ENCODE assay signal across 14 cellular contexts in genomic region chr6:166415833-166416347, GRCh38. TPM values are rescaled to one million over a fixed set of nuclear protein-coding genes. Genes with fewer than 3 reads are reported as not detected.
A peak's percentile ranks its signal among the peaks of the same experiment; 100 is the strongest.
DNase-seq lines count a peak whose midpoint lies in the region; ATAC-seq, FAIRE-seq and TF ChIP-seq lines count a peak whose summit lies in the region.
"Had no signal": no experiment of that assay in that cellular context is flagged by ENCODE, and none has a peak within 500 bp of the region (broad histone marks: within the 10 kb centered on the region; RNA-seq: fewer than 3 reads in every experiment).

No MANE protein-coding gene starts in this region.

- TF ChIP-seq EP300 in HepG2 (IDR thresholded peaks at IDR 0.05; ENCODE audit: low read depth in 2 of 2, low read length in 2 of 2) (no peak), HepG2 (CRISPR knock-in tag; IDR thresholded peaks at IDR 0.05; ENCODE audit: borderline replicate concordance) (no peak)

- no peak for TF ChIP-seq RAD21 in HepG2 (CRISPR knock-in tag; IDR thresholded peaks at IDR 0.05)

- 15% methylated on average over 5 of the region's 5 CpGs for WGBS in HepG2 (ENCODE audit: low lambda C conversion rate)
- WGBS in aorta, 2 donors: 73 to 94% methylated on average over 5 of the region's 5 CpGs
- 61 to 75% methylated on average over 5 of the region's 5 CpGs for WGBS in esophagus squamous epithelium, 2 donors

- no peak overlapping the region for H3K9ac ChIP-seq in HepG2 (ENCODE audit: insufficient read depth, low read depth, low read length)

- peak; percentile 24 for DNase-seq in cardiac septum (ENCODE audit: low spot score)
- DNase-seq in right atrium auricular region (ENCODE audit: low spot score): no peak
- no peak for DNase-seq in activated CD8-positive, alpha-beta T cell treated with anti-CD3 and anti-CD28 coated beads for 36 hours
- no peak for DNase-seq in HepG2 (ENCODE audit: low spot score)
- peak in 1 of 2 donors; percentile 1 for DNase-seq in aorta
- DNase-seq in NCI-H345 treated with DMSO at 0.1 percent for 48 hours (lab: John Stamatoyannopoulos, UW; ENCODE audit: unreplicated experiment): no peak
- DNase-seq in NCI-H187 treated with DMSO at 0.1 percent for 48 hours (lab: John Stamatoyannopoulos, UW): no peak
- DNase-seq in esophagus squamous epithelium (lab: John Stamatoyannopoulos, UW): no peak
- DNase-seq: activated gamma-delta T cell, foreskin melanocyte, naive B cell, NCI-H2029 treated with DMSO at 0.1 percent for 48 hours, NCI-H748 treated with DMSO at 0.1 percent for 48 hours, thyroid gland had no signal

- H3K27ac ChIP-seq in right atrium auricular region (no peak overlapping the region), HepG2 (ENCODE audit: extremely low read length, insufficient read depth, low read length) (no peak overlapping the region), aorta (ENCODE audit: low read depth in 1 of 2, low read length in 2 of 2) (no peak overlapping the region), esophagus squamous epithelium (no peak overlapping the region)
- H3K27ac ChIP-seq: thyroid gland had no signal

- H3K27me3 Mint-ChIP-seq in activated CD8-positive, alpha-beta T cell treated with anti-CD3 and anti-CD28 coated beads for 36 hours: no peaks in the 10 kb centered on the region
- H3K27me3 Mint-ChIP-seq: naive B cell had no signal

- no peak for ATAC-seq in activated CD8-positive, alpha-beta T cell treated with anti-CD3 and anti-CD28 coated beads for 36 hours
- ATAC-seq in HepG2 (no peak), aorta (ENCODE audit: low FRiP score) (peak; percentile 21)

- TF ChIP-seq POLR2A in HepG2 (IDR thresholded peaks at IDR 0.05; ENCODE audit: insufficient read depth in 1 of 2, low read depth in 2 of 2, low read length in 2 of 2) (no peak), esophagus squamous epithelium (IDR thresholded peaks at IDR 0.05) (no peak)

- no peaks in the 10 kb centered on the region for H3K27me3 ChIP-seq in right atrium auricular region
- H3K27me3 ChIP-seq in HepG2 (ENCODE audit: control insufficient read depth in 1 of 2, insufficient read depth in 2 of 2, low read length in 2 of 2): peaks cover 2 to 27% of the 10 kb centered on the region in 2 experiments
- no peaks in the 10 kb centered on the region for H3K27me3 ChIP-seq in aorta (ENCODE audit: control insufficient read depth in 1 of 2, insufficient read depth in 2 of 2, low read length in 1 of 2)
- H3K27me3 ChIP-seq in esophagus squamous epithelium: no peaks in the 10 kb centered on the region
- H3K27me3 ChIP-seq: thyroid gland had no signal

- H4K20me1 ChIP-seq in HepG2 (ENCODE audit: insufficient read depth, low read length): 0 out of 2 replicates have a peak, but pooled peaks cover 4% of the 10 kb centered on the region

- H3K79me2 ChIP-seq in HepG2 (ENCODE audit: insufficient read depth, low read length): no peaks in the 10 kb centered on the region

- in situ Hi-C loops in HepG2 (cut with HindIII; ENCODE audit: extremely low pct_ligation_motif_present, low pct_unique_long_range_greater_than_20kb): no loop called here

- no peak overlapping the region for H2AFZ ChIP-seq in HepG2 (ENCODE audit: low read length)

- intact Hi-C loops in cardiac septum (cut with DNase I): no loop called here
- intact Hi-C loops in activated CD8-positive, alpha-beta T cell treated with anti-CD3 and anti-CD28 coated beads for 36 hours (cut with micrococcal nuclease): no loop called here
- intact Hi-C loops in HepG2 (cut with micrococcal nuclease; ENCODE audit: unreplicated experiment): no loop called here
- intact Hi-C loops in aorta (cut with DNase I): no loop called here
- intact Hi-C loops in esophagus squamous epithelium (cut with DNase I): no loop called here

- H3K4me3 Mint-ChIP-seq in activated CD8-positive, alpha-beta T cell treated with anti-CD3 and anti-CD28 coated beads for 36 hours: no peak overlapping the region
- H3K4me3 Mint-ChIP-seq: naive B cell had no signal

- peaks cover 41% of the 10 kb centered on the region for H3K36me3 ChIP-seq in right atrium auricular region
- no peaks in the 10 kb centered on the region for H3K36me3 ChIP-seq in HepG2 (replicated peaks in 1 of 2; ENCODE audit: control insufficient read depth in 1 of 2, insufficient read depth in 2 of 2, low read length in 2 of 2)
- peaks cover 3 to 5% of the 10 kb centered on the region in 2 donors for H3K36me3 ChIP-seq in aorta (ENCODE audit: control insufficient read depth in 1 of 2, insufficient read depth in 2 of 2, low read length in 1 of 2)
- peaks cover 0 to 83% (median 0%) of the 10 kb centered on the region in 3 donors for H3K36me3 ChIP-seq in esophagus squamous epithelium

- H3K27ac Mint-ChIP-seq in activated CD8-positive, alpha-beta T cell treated with anti-CD3 and anti-CD28 coated beads for 36 hours: peak overlapping the region; percentile 55

- peaks cover 91% of the 10 kb centered on the region for H3K4me1 Mint-ChIP-seq in activated CD8-positive, alpha-beta T cell treated with anti-CD3 and anti-CD28 coated beads for 36 hours (ENCODE audit: low read depth)

- no peak overlapping the region for H3K4me2 ChIP-seq in HepG2 (ENCODE audit: low read depth, low read length)

- H3K4me1 ChIP-seq in right atrium auricular region: no peaks in the 10 kb centered on the region
- H3K4me1 ChIP-seq in HepG2 (ENCODE audit: insufficient read depth, low read length): peaks cover 20% of the 10 kb centered on the region
- H3K4me1 ChIP-seq in aorta (ENCODE audit: control insufficient read depth in 1 of 2, insufficient read depth in 2 of 2, low read length in 2 of 2): no peaks in the 10 kb centered on the region
- peaks cover 0 to 9% (median 0%) of the 10 kb centered on the region in 3 donors for H3K4me1 ChIP-seq in esophagus squamous epithelium
- H3K4me1 ChIP-seq: thyroid gland had no signal

- no peaks in the 10 kb centered on the region for H3K9me3 ChIP-seq in right atrium auricular region
- no peaks in the 10 kb centered on the region for H3K9me3 ChIP-seq in HepG2 (ENCODE audit: low read length)
- no peaks in the 10 kb centered on the region for H3K9me3 ChIP-seq in aorta (ENCODE audit: control insufficient read depth, low read length)
- H3K9me3 ChIP-seq in esophagus squamous epithelium: no peaks in the 10 kb centered on the region
- H3K9me3 ChIP-seq: thyroid gland had no signal

- FAIRE-seq in HepG2 (lab: Jason Lieb, UNC): peak; percentile 12

- BruUV-seq in HepG2 (replicated peaks; lab: Mats Ljungman, UMichigan): no TSS peak

- H3K4me3 ChIP-seq in right atrium auricular region: no peak overlapping the region
- no peak overlapping the region for H3K4me3 ChIP-seq in HepG2 (replicated peaks in 1 of 3; ENCODE audit: insufficient read depth in 1 of 3, low read depth in 2 of 3, low read length in 3 of 3)
- no peak overlapping the region for H3K4me3 ChIP-seq in aorta (ENCODE audit: low read length in 2 of 2)
- no peak overlapping the region for H3K4me3 ChIP-seq in esophagus squamous epithelium
- H3K4me3 ChIP-seq: thyroid gland had no signal

- H3K9me3 Mint-ChIP-seq in activated CD8-positive, alpha-beta T cell treated with anti-CD3 and anti-CD28 coated beads for 36 hours: peaks cover 11% of the 10 kb centered on the region

- CTCF ChIA-PET in activated CD8-positive, alpha-beta T cell treated with anti-CD3 and anti-CD28 coated beads for 36 hours (lab: Charles Lee): no interaction called here
- CTCF ChIA-PET in HepG2 (lab: Yijun Ruan, JAX; ENCODE audit: low intra/inter-chr PET ratio, low total read pairs): no interaction called here

- H3K36me3 Mint-ChIP-seq in activated CD8-positive, alpha-beta T cell treated with anti-CD3 and anti-CD28 coated beads for 36 hours (ENCODE audit: low read depth): peaks cover 16% of the 10 kb centered on the region

- POLR2A ChIA-PET in activated CD8-positive, alpha-beta T cell treated with anti-CD3 and anti-CD28 coated beads for 36 hours (lab: Charles Lee): no interaction called here
- POLR2A ChIA-PET in HepG2 (lab: Yijun Ruan, JAX): no interaction called here

- TF ChIP-seq CTCF in right atrium auricular region (IDR thresholded peaks at IDR 0.05): no peak
- no peak for TF ChIP-seq CTCF in activated CD8-positive, alpha-beta T cell treated with anti-CD3 and anti-CD28 coated beads for 36 hours (IDR thresholded peaks at IDR 0.05)
- TF ChIP-seq CTCF in HepG2 (CRISPR knock-in tag; IDR thresholded peaks at IDR 0.05): no peak
- no peak for TF ChIP-seq CTCF in esophagus squamous epithelium (IDR thresholded peaks at IDR 0.05)

TF ChIP-seq in HepG2, 621 proteins besides CTCF, POLR2A, EP300 and RAD21 (continues in another document):
- no peak for TF ChIP-seq HHEX (CRISPR knock-in tag; IDR thresholded peaks at IDR 0.05)

RNA-seq across cellular contexts. Expression of gene MPC1, which starts 33.1 kb away (rescaled TPM):
- total RNA-seq in cardiac septum (396 TPM), right atrium auricular region (100 to 1,000 TPM; 250 to 616 TPM), HepG2 (2016; rRNA removed; fragmentation: Illumina TruSeq; extraction: Trizol) (214 and 289 TPM in 2 replicates), aorta (10 to 100 TPM; 36.7 to 71.7 TPM), esophagus squamous epithelium (10 to 100 TPM; 43.1 to 64.3 (median 59.5) TPM)
- total RNA-seq in activated CD8-positive, alpha-beta T cell treated with anti-CD3 and anti-CD28 coated beads for 36 hours: 10 to 100 TPM; 17.4 to 20.3 TPM
- 81.3 and 95.3 TPM in 2 replicates for total RNA-seq in HepG2 (2016; cell fraction: cytosol; rRNA removed; fragmentation: Illumina TruSeq; extraction: Trizol; ENCODE audit: low read depth)
- total RNA-seq in HepG2 (2016; cell fraction: insoluble cytoplasmic fraction; rRNA removed; fragmentation: Illumina TruSeq; extraction: Trizol): 218 and 286 TPM in 2 replicates
- total RNA-seq in HepG2 (2016; cell fraction: membrane; rRNA removed; fragmentation: Illumina TruSeq; extraction: Trizol): 145 and 164 TPM in 2 replicates
- total RNA-seq in HepG2 (2016; cell fraction: nucleus; rRNA removed; fragmentation: Illumina TruSeq; extraction: Trizol): 93.1 and 102 TPM in 2 replicates
- polyA plus RNA-seq in HepG2 (2011; rRNA removed) (168 and 189 TPM in 2 replicates), aorta (100 to 1,000 TPM in 1 of 2 donors, 10 to 100 TPM in 1; 61.7 to 128 TPM)
- polyA plus RNA-seq in HepG2 (2011; cell fraction: cytosol; rRNA removed): 191 and 239 TPM in 2 replicates
- 59.3 and 82.2 TPM in 2 replicates for polyA plus RNA-seq in HepG2 (2011; cell fraction: nucleus; rRNA removed)
- polyA plus RNA-seq in HepG2 (2012): 136 and 137 TPM in 2 replicates
- 98.8 and 128 TPM in 2 replicates for polyA plus RNA-seq in HepG2 (2016; cell fraction: cytosol; fragmentation: Illumina TruSeq; extraction: Trizol; ENCODE audit: low read depth)
- 328 and 353 TPM in 2 replicates for polyA plus RNA-seq in HepG2 (2016; cell fraction: insoluble cytoplasmic fraction; fragmentation: Illumina TruSeq; extraction: Trizol; ENCODE audit: low read depth)
- polyA plus RNA-seq in HepG2 (2016; cell fraction: membrane; fragmentation: Illumina TruSeq; extraction: Trizol; ENCODE audit: low read depth): 150 and 186 TPM in 2 replicates
- 207 and 211 TPM in 2 replicates for polyA plus RNA-seq in HepG2 (2016; cell fraction: nucleus; fragmentation: Illumina TruSeq; extraction: Trizol; ENCODE audit: insufficient read depth, low read depth)
- polyA minus RNA-seq in HepG2 (2011; rRNA and poly(A)+ RNA removed; ENCODE audit: low replicate concordance): 5.6 and 40.9 TPM in 2 replicates
- polyA minus RNA-seq in HepG2 (2011; cell fraction: cytosol; rRNA and poly(A)+ RNA removed): 51.6 and 57.8 TPM in 2 replicates
- polyA minus RNA-seq in HepG2 (2011; cell fraction: nucleus; rRNA and poly(A)+ RNA removed): 27.4 and 41.9 TPM in 2 replicates
